In the genomic region with DNA sequence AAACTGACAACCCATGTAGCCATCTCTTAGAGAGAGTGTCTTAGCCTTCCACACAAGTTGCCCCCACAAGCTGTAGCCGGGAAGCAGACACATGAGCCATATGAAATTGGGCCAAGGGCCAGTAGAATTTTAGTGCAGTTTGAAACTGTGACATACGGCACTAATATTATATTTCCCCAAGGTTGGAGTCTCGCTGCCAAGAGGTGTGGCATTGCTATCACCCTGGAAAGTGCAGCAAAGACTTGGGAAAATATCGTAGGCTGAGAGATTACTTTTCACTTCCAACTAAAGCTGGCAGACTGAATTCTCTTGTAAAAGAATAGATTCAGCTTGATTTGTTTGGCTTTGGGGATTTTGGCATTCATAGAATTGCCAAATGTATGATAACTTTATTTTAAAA, we compare ENCODE assay signal across 1 cellular context.
TF ChIP-seq lines count a peak whose summit lies in the region.

No MANE protein-coding gene starts in this region.

TF ChIP-seq in GM23338, 12 proteins besides CTCF, POLR2A, EP300 and RAD21 (continued from another document):
- no peak for TF ChIP-seq ZNF462 (CRISPR knock-in tag; IDR thresholded peaks at IDR 0.05)
